ENCODE assay signal across 2 cellular contexts in genomic region chr4:109295081-109295480, GRCh38.
TF ChIP-seq lines count a peak whose summit lies in the region.

No MANE protein-coding gene starts in this region.

TF ChIP-seq in HepG2, 621 proteins besides CTCF, POLR2A, EP300 and RAD21:
- TF ChIP-seq POLR2G (IDR thresholded peaks at IDR 0.05; ENCODE audit: low read depth, low read length): no peak
- TF ChIP-seq CENPT (CRISPR knock-in tag; IDR thresholded peaks at IDR 0.05; ENCODE audit: low read depth): no peak
- TF ChIP-seq NFE2L2 (IDR thresholded peaks at IDR 0.05; ENCODE audit: low read length): peak; percentile 53
- no peak for TF ChIP-seq MED8 (CRISPR knock-in tag; IDR thresholded peaks at IDR 0.05; ENCODE audit: insufficient replicate concordance)

TF ChIP-seq in GM12878, 131 proteins besides CTCF, POLR2A, EP300 and RAD21:
- no peak for TF ChIP-seq CBX3 (IDR thresholded peaks at IDR 0.05; ENCODE audit: borderline replicate concordance, low read depth)
- TF ChIP-seq STAT3 (IDR thresholded peaks at IDR 0.05; ENCODE audit: low read depth, low read length): no peak
- TF ChIP-seq, protein P1, sequence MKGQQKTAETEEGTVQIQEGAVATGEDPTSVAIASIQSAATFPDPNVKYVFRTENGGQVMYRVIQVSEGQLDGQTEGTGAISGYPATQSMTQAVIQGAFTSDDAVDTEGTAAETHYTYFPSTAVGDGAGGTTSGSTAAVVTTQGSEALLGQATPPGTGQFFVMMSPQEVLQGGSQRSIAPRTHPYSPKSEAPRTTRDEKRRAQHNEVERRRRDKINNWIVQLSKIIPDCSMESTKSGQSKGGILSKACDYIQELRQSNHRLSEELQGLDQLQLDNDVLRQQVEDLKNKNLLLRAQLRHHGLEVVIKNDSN (IDR thresholded peaks at IDR 0.05; ENCODE audit: borderline replicate concordance, extremely low read length, insufficient read depth, low read depth, low read length): no peak
- no peak for TF ChIP-seq IRF4 (IDR thresholded peaks at IDR 0.05; ENCODE audit: low read depth, low read length)
